8 cellular contexts compared by ENCODE assay signal in the genomic region with DNA sequence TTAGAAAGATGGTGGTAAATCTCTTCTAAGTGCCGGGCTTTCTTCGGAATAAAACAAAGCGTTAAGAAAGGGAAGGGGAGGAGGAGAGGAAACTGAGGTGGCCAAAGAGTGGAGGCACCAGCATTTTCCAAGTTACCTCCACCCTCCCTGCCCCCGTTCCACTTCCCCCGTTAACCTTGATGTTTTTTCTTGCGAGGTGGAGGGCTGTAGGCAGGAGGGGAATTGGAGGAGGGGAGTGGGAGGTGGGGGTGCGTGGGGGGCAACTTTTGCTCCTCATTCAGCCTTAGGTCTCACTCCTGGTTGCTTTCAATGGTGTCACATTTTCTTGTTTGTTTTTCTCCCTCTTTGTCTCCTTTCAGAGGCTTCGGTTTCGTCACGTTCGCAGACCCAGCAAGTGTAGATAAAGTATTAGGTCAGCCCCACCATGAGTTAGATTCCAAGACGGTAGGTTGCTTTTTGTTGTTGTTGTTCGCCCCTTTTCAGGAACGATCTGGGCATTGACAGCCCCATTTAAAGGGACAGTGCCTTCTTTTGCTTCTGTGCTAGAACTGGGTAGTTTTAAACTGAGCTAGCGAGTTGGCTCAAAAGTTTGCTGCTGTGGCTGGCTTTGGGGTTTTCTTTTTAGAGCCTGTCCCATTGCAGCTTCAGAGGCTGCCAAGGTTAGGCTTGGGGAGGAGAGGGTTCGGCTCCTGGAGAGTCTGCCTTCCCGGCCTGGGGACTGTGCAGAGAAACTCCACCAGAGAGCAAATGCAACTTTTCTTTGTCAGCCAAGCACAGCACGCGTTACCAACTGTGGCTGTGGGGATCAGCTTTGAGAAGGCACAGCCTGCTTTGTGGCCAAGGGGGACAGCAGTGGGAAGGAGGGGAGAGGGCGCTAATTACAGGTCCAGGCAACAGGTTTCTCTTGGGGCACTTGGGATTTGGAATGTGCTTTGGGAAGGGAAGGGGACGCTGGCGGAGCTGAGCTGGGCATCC. TPM values are rescaled to one million over a fixed set of nuclear protein-coding genes. Genes with fewer than 3 reads are reported as not detected.
DNase-seq lines count a peak whose midpoint lies in the region; ATAC-seq and TF ChIP-seq lines count a peak whose summit lies in the region.

No MANE protein-coding gene starts in this region.

- H3K9me2 ChIP-seq in hepatocyte (replicated peaks; ENCODE audit: insufficient read depth), result no peaks in the 10 kb centered on the region

- peak overlapping the region; percentile 92 for H3K27ac Mint-ChIP-seq in stimulated activated naive CD8-positive, alpha-beta T cell treated with anti-CD3 and anti-CD28 coated beads, Interleukin-15, Interleukin-2, amounts not matched to agents 100 ng/mL and 50 ng/mL, for 24 hours
- H3K27ac Mint-ChIP-seq in activated CD4-positive, alpha-beta memory T cell treated with anti-CD3 and anti-CD28 coated beads for 36 hours, result peak overlapping the region; percentile 85

- H3K27me3 ChIP-seq in hepatocyte, result no peaks in the 10 kb centered on the region
- no peaks in the 10 kb centered on the region for H3K27me3 ChIP-seq in skeletal muscle tissue (ENCODE audit: control insufficient read depth in 3 of 3, insufficient read depth in 3 of 3, low read length in 3 of 3)

- intact Hi-C loops in activated CD4-positive, alpha-beta memory T cell treated with anti-CD3 and anti-CD28 coated beads for 36 hours (cut with micrococcal nuclease), result loop anchor here (1.0 to 5.0 kb wide), 4 partner anchors 21 to 344 kb away; no protein-coding TSS in a partner anchor

- TF ChIP-seq CTCF in hepatocyte (IDR thresholded peaks at IDR 0.05; ENCODE audit: poor library complexity) (no peak), omental fat pad (IDR thresholded peaks at IDR 0.05) (no peak)

- peaks cover 66% of the 10 kb centered on the region for H3K4me1 Mint-ChIP-seq in stimulated activated naive CD8-positive, alpha-beta T cell treated with anti-CD3 and anti-CD28 coated beads, Interleukin-15, Interleukin-2, amounts not matched to agents 100 ng/mL and 50 ng/mL, for 24 hours (ENCODE audit: low read depth)
- peaks cover 58% of the 10 kb centered on the region for H3K4me1 Mint-ChIP-seq in activated CD4-positive, alpha-beta memory T cell treated with anti-CD3 and anti-CD28 coated beads for 36 hours (ENCODE audit: low read depth)

- H3K9ac ChIP-seq in skeletal muscle tissue (ENCODE audit: low read depth in 1 of 3, low read length in 3 of 3), result peak overlapping the region; percentile 76 to 85 (median 79)

- WGBS in hepatocyte (ENCODE audit: low lambda C conversion rate, missing lambda C conversion rate), result 7% methylated on average over 22 of the region's 22 CpGs

- H3K9me3 Mint-ChIP-seq in stimulated activated naive CD8-positive, alpha-beta T cell treated with anti-CD3 and anti-CD28 coated beads, Interleukin-15, Interleukin-2, amounts not matched to agents 100 ng/mL and 50 ng/mL, for 24 hours, result no peaks in the 10 kb centered on the region
- H3K9me3 Mint-ChIP-seq in activated CD4-positive, alpha-beta memory T cell treated with anti-CD3 and anti-CD28 coated beads for 36 hours, result no peaks in the 10 kb centered on the region

- H3K27me3 Mint-ChIP-seq in stimulated activated naive CD8-positive, alpha-beta T cell treated with anti-CD3 and anti-CD28 coated beads, Interleukin-15, Interleukin-2, amounts not matched to agents 100 ng/mL and 50 ng/mL, for 24 hours, result peaks cover 7% of the 10 kb centered on the region
- no peaks in the 10 kb centered on the region for H3K27me3 Mint-ChIP-seq in activated CD4-positive, alpha-beta memory T cell treated with anti-CD3 and anti-CD28 coated beads for 36 hours

- POLR2A ChIA-PET in activated CD4-positive, alpha-beta memory T cell treated with anti-CD3 and anti-CD28 coated beads for 36 hours (lab: Charles Lee), result interaction anchor here (0.6 to 1.3 kb wide), 7 partner anchors 9 to 189 kb away, joined by 3 to 6 read pairs (median 3); no protein-coding TSS in a partner anchor

- peak overlapping the region; percentile 93 for H3K27ac ChIP-seq in hepatocyte
- peak overlapping the region; percentile 84 for H3K27ac ChIP-seq in skeletal muscle tissue (ENCODE audit: low read depth, low read length)

- peak overlapping the region; percentile 95 for H3K4me2 ChIP-seq in hepatocyte

- peaks cover 21% of the 10 kb centered on the region for H3K4me1 ChIP-seq in hepatocyte (ENCODE audit: insufficient read depth)
- peaks cover 20 to 47% (median 29%) of the 10 kb centered on the region in 3 donors for H3K4me1 ChIP-seq in skeletal muscle tissue (ENCODE audit: control insufficient read depth in 3 of 3, insufficient read depth in 3 of 3, low read length in 3 of 3)

- H2AFZ ChIP-seq in hepatocyte, result peak overlapping the region; percentile 41

- peaks cover 49% of the 10 kb centered on the region for H3K36me3 Mint-ChIP-seq in stimulated activated naive CD8-positive, alpha-beta T cell treated with anti-CD3 and anti-CD28 coated beads, Interleukin-15, Interleukin-2, amounts not matched to agents 100 ng/mL and 50 ng/mL, for 24 hours (ENCODE audit: low read depth)
- H3K36me3 Mint-ChIP-seq in activated CD4-positive, alpha-beta memory T cell treated with anti-CD3 and anti-CD28 coated beads for 36 hours, result peaks cover 41% of the 10 kb centered on the region

- no peak for ATAC-seq in stimulated activated naive CD8-positive, alpha-beta T cell treated with anti-CD3 and anti-CD28 coated beads, Interleukin-15, Interleukin-2, amounts not matched to agents 100 U/mL and 50 U/mL, for 24 hours
- ATAC-seq in GM21423 (IDR thresholded peaks at IDR 0.05; ENCODE audit: unreplicated experiment), result no peak
- ATAC-seq in omental fat pad (ENCODE audit: low FRiP score), result no peak

- no peak for DNase-seq in stimulated activated naive CD8-positive, alpha-beta T cell treated with anti-CD3 and anti-CD28 coated beads, Interleukin-15, Interleukin-2, amounts not matched to agents 100 U/mL and 50 U/mL, for 24 hours
- DNase-seq in activated CD4-positive, alpha-beta memory T cell treated with anti-CD3 and anti-CD28 coated beads for 36 hours, result no peak
- DNase-seq in hepatocyte (ENCODE audit: low spot score) (no peak), omental fat pad (ENCODE audit: low spot score) (no peak)
- DNase-seq in activated CD4-positive, CD25-positive, alpha-beta regulatory T cell treated with anti-CD3 and anti-CD28 coated beads, Interleukin-2, amount 50 U/mL, for 72 hours, result no peak

- H3K4me3 ChIP-seq in hepatocyte, result peak overlapping the region; percentile 93
- peak overlapping the region; percentile 75 to 76 (median 75) for H3K4me3 ChIP-seq in skeletal muscle tissue (ENCODE audit: low read length in 3 of 3)

- peaks cover 62% of the 10 kb centered on the region for H3K79me2 ChIP-seq in hepatocyte

- no peaks in the 10 kb centered on the region for H3K9me3 ChIP-seq in hepatocyte (ENCODE audit: low read depth)
- no peaks in the 10 kb centered on the region for H3K9me3 ChIP-seq in skeletal muscle tissue (ENCODE audit: control insufficient read depth in 3 of 3, low read length in 3 of 3)

- H3K36me3 ChIP-seq in hepatocyte (replicated peaks; ENCODE audit: insufficient read depth, low read depth), result no peaks in the 10 kb centered on the region
- peaks cover 7 to 12% (median 12%) of the 10 kb centered on the region in 3 donors for H3K36me3 ChIP-seq in skeletal muscle tissue (ENCODE audit: control insufficient read depth in 3 of 3, insufficient read depth in 3 of 3, low read length in 3 of 3)

- peak overlapping the region; percentile 96 for H3K4me3 Mint-ChIP-seq in stimulated activated naive CD8-positive, alpha-beta T cell treated with anti-CD3 and anti-CD28 coated beads, Interleukin-15, Interleukin-2, amounts not matched to agents 100 ng/mL and 50 ng/mL, for 24 hours
- H3K4me3 Mint-ChIP-seq in activated CD4-positive, alpha-beta memory T cell treated with anti-CD3 and anti-CD28 coated beads for 36 hours, result peak overlapping the region; percentile 85

- peaks cover 11% of the 10 kb centered on the region for H4K20me1 ChIP-seq in hepatocyte (ENCODE audit: insufficient read depth, poor library complexity, severe bottlenecking)

- CTCF ChIA-PET in activated CD4-positive, alpha-beta memory T cell treated with anti-CD3 and anti-CD28 coated beads for 36 hours (lab: Charles Lee), result interaction anchor here (1.6 to 3.2 kb wide), 3 partner anchors 15 to 576 kb away, joined by 6 to 29 read pairs (median 13); no protein-coding TSS in a partner anchor

RNA-seq across cellular contexts. Expression of a gene that starts 1.9 kb away (rescaled TPM):
- total RNA-seq in activated CD4-positive, alpha-beta memory T cell treated with anti-CD3 and anti-CD28 coated beads for 36 hours, result 10 to 100 TPM; 65.7 to 71.9 TPM
- total RNA-seq in hepatocyte (57.3 and 60.6 TPM in 2 replicates), skeletal muscle tissue (20.4 TPM), omental fat pad (10 to 100 TPM; 14.9 to 24.4 (median 19.8) TPM)
- 14.3 and 16.1 TPM in 2 replicates for polyA plus RNA-seq in hepatocyte
